ENCODE assay signal across 1 cellular context in the genomic region with DNA sequence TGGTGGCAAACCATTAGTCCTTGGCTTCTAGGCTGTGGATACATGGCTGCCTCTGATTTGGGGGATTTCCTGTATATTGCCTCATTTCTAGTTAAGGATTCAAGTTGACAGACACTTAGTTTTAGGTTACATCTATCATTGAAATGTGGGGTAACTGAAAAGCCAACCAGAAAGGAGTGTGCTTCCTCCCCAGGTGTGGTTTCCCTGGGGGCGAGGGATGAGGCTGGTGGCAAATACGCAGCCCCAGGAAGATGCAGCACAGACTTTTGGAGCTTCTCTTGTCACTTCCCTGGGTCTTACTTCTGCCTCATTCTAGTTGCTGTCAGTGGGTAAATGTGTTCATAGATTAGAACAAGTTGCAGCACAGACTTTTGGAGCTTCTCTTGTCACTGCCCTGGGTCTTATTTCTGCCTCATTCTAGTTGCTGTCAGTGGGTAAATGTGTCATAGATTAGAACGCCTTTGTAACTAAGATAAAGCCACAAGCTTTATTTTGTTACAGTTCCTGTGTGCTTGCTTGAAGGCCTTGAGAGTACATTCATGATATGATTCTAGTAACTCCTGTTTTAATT.
TF ChIP-seq lines count a peak whose summit lies in the region.

No MANE protein-coding gene starts in this region.

TF ChIP-seq in SK-N-SH, 30 proteins besides CTCF, POLR2A, EP300 and RAD21 (continued from another document):
- TF ChIP-seq POLR2AphosphoS5 (IDR thresholded peaks at IDR 0.05; ENCODE audit: low read depth, low read length) (no peak), EZH2phosphoT487 (IDR thresholded peaks at IDR 0.05; ENCODE audit: borderline replicate concordance, low read depth) (no peak), NFIC (IDR thresholded peaks at IDR 0.05; ENCODE audit: borderline replicate concordance) (no peak), GATA2 (CRISPR knock-in tag; IDR thresholded peaks at IDR 0.05) (no peak), ELF1 (IDR thresholded peaks at IDR 0.05) (no peak), FOXJ3 (CRISPR knock-in tag; IDR thresholded peaks at IDR 0.05) (no peak), GABPA (IDR thresholded peaks at IDR 0.05; ENCODE audit: low read depth) (no peak), TCF12 (IDR thresholded peaks at IDR 0.05) (no peak), TEAD4 (IDR thresholded peaks at IDR 0.05; ENCODE audit: borderline replicate concordance, insufficient read depth) (no peak), SMC3 (IDR thresholded peaks at IDR 0.05; ENCODE audit: low read depth, low read length) (no peak)
- TF ChIP-seq, protein P1, sequence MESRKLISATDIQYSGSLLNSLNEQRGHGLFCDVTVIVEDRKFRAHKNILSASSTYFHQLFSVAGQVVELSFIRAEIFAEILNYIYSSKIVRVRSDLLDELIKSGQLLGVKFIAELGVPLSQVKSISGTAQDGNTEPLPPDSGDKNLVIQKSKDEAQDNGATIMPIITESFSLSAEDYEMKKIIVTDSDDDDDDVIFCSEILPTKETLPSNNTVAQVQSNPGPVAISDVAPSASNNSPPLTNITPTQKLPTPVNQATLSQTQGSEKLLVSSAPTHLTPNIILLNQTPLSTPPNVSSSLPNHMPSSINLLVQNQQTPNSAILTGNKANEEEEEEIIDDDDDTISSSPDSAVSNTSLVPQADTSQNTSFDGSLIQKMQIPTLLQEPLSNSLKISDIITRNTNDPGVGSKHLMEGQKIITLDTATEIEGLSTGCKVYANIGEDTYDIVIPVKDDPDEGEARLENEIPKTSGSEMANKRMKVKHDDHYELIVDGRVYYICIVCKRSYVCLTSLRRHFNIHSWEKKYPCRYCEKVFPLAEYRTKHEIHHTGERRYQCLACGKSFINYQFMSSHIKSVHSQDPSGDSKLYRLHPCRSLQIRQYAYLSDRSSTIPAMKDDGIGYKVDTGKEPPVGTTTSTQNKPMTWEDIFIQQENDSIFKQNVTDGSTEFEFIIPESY (IDR thresholded peaks at IDR 0.05; ENCODE audit: borderline replicate concordance, low read depth): no peak
